In the genomic region with DNA sequence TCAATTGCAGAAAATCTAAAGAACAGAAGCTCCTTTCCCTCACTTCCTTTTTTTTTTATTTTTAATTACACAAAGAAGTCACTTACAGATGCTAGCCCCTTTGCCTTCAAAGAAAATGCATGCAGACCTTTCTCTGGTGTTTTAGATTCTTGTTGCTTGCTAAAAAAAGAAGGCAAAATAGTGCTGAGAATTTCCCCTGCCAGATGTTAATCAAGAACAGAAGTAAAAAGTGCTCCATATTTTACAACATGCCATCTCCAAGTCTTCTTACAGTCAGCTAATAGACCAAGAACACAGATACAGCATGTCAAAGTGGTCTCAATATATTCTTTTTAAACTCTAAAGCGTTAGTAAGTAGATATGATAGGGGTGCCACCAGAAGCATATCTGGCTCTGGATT, we compare ENCODE assay signal across 16 cellular contexts.
DNase-seq lines count a peak whose midpoint lies in the region; ATAC-seq and TF ChIP-seq lines count a peak whose summit lies in the region.
"Had no signal": no experiment of that assay in that cellular context is flagged by ENCODE, and none has a peak within 500 bp of the region (broad histone marks: within the 10 kb centered on the region; RNA-seq: fewer than 3 reads in every experiment).

No MANE protein-coding gene starts in this region.

- TF ChIP-seq EP300 in SK-N-SH (IDR thresholded peaks at IDR 0.05; ENCODE audit: borderline replicate concordance in 1 of 2, low read depth in 1 of 2, low read length in 1 of 2), result no peak

- H2AFZ ChIP-seq in SK-N-SH (ENCODE audit: low read depth) (peak overlapping the region; percentile 19; the same call in 1 of the 2 replicates), IMR-90 (replicated peaks; ENCODE audit: low read length, poor library complexity) (no peak overlapping the region)

- H4K8ac ChIP-seq in IMR-90 (ENCODE audit: low read depth in 2 of 2, low read length in 2 of 2), result no peak overlapping the region

- H4K91ac ChIP-seq in IMR-90 (ENCODE audit: insufficient read depth, low read depth, low read length), result no peak overlapping the region

- WGBS in SK-N-SH (ENCODE audit: low lambda C conversion rate), result 63% methylated on average over 1 of the region's 1 CpG
- no CpG with 5 or more reads among the region's 1 CpG for WGBS in IMR-90 (ENCODE audit: extremely low coverage in 2 of 2, insufficient read length in 1 of 2), 2 experiments

- H3K79me2 ChIP-seq in SK-N-SH (ENCODE audit: insufficient read depth), result no peaks in the 10 kb centered on the region

- H3K4me3 ChIP-seq in SK-N-SH (ENCODE audit: low read depth in 2 of 2, low read length in 1 of 2) (no peak overlapping the region), IMR-90 (ENCODE audit: insufficient read depth, low read depth, low read length) (no peak overlapping the region)
- H3K4me3 ChIP-seq: A549 had no signal

- CTCF ChIA-PET in SK-N-SH (lab: Yijun Ruan, JAX), result no interaction called here
- CTCF ChIA-PET in IMR-90 (lab: Yijun Ruan, JAX), result no interaction called here

- H3K9me3 ChIP-seq in SK-N-SH (peaks cover 10% of the 10 kb centered on the region; the same call in 1 of the 2 replicates), IMR-90 (ENCODE audit: control insufficient read depth, insufficient read depth, low read length) (no peaks in the 10 kb centered on the region)
- H3K9me3 ChIP-seq: A549, Caco-2 had no signal

- no TSS peak for BruUV-seq in IMR-90 (replicated peaks; lab: Mats Ljungman, UMichigan)

- H2BK20ac ChIP-seq in IMR-90 (ENCODE audit: low read depth, low read length), result no peak overlapping the region

- in situ Hi-C loops in IMR-90 (cut with MboI; ENCODE audit: low sequenced_read_pairs), result no loop called here

- H3K27me3 ChIP-seq in SK-N-SH (ENCODE audit: insufficient read depth) (no peaks in the 10 kb centered on the region), IMR-90 (ENCODE audit: control insufficient read depth, insufficient read depth, low read length) (no peaks in the 10 kb centered on the region)

- ATAC-seq in SK-N-SH treated with all-trans-retinoic acid at 6 μM for 48 hours (no peak), IMR-90 (ENCODE audit: low read depth) (no peak)
- ATAC-seq: A549, HepG2 had no signal

- H3K9ac ChIP-seq in SK-N-SH (no peak overlapping the region), IMR-90 (ENCODE audit: low read depth, low read length) (no peak overlapping the region)

- TF ChIP-seq POLR2A in IMR-90 (IDR thresholded peaks at IDR 0.05; ENCODE audit: low read depth, low read length), result no peak

- no peak for DNase-seq in SK-N-SH
- no peak for DNase-seq in IMR-90
- peak; percentile 18 for DNase-seq in fibroblast of gingiva (ENCODE audit: low read depth)
- DNase-seq in retina, result no peak
- DNase-seq in NCI-H446 (lab: John Stamatoyannopoulos, UW), result no peak
- DNase-seq in AG08395 (ENCODE audit: low spot score), result no peak
- DNase-seq: Caco-2; CD4-positive, alpha-beta T cell; GF-D8; GOT3; H9 had no signal

- H3F3A ChIP-seq in SK-N-SH (replicated peaks; ENCODE audit: insufficient read depth), result peaks cover 17% of the 10 kb centered on the region

- no peak overlapping the region for H3K4me2 ChIP-seq in SK-N-SH
- no peak overlapping the region for H3K4me2 ChIP-seq in IMR-90 (ENCODE audit: low read depth, low read length)
- H3K4me2 ChIP-seq: A549 had no signal

- TF ChIP-seq RAD21 in SK-N-SH (IDR thresholded peaks at IDR 0.05; ENCODE audit: low read length) (no peak), IMR-90 (IDR thresholded peaks at IDR 0.05; ENCODE audit: low read length) (no peak)

- no peak overlapping the region for H3K56ac ChIP-seq in IMR-90 (ENCODE audit: extremely low read depth, insufficient read depth, low read length)

- no peak overlapping the region for H2AK5ac ChIP-seq in IMR-90 (ENCODE audit: low read depth, low read length)

- no peak overlapping the region for H2BK15ac ChIP-seq in IMR-90 (ENCODE audit: low read depth, low read length)

- no peak overlapping the region for H2BK5ac ChIP-seq in IMR-90 (ENCODE audit: low read depth, low read length, poor library complexity, severe bottlenecking)

- H4K20me1 ChIP-seq in SK-N-SH (ENCODE audit: insufficient read depth), result no peaks in the 10 kb centered on the region
- H4K20me1 ChIP-seq in IMR-90 (ENCODE audit: insufficient read depth, low read length), result no peaks in the 10 kb centered on the region

- POLR2A ChIA-PET in SK-N-SH (lab: Yijun Ruan, JAX) (no interaction called here), IMR-90 (lab: Charles Lee; ENCODE audit: unreplicated experiment) (no interaction called here)

- TF ChIP-seq CTCF in SK-N-SH (IDR thresholded peaks at IDR 0.05) (no peak), IMR-90 (conservative IDR thresholded peaks at IDR 0.05; ENCODE audit: low read depth, low read length) (no peak)

- no peak overlapping the region for H2AK9ac ChIP-seq in IMR-90 (replicated peaks; ENCODE audit: low read depth, low read length, poor library complexity)

- peaks cover 0 to 7% of the 10 kb centered on the region in 2 experiments; a peak in 3 of 4 replicates for H3K4me1 ChIP-seq in SK-N-SH (ENCODE audit: control insufficient read depth in 1 of 2, insufficient read depth in 2 of 2, low read depth in 1 of 2, low read length in 1 of 2)
- H3K4me1 ChIP-seq in IMR-90 (ENCODE audit: control insufficient read depth, insufficient read depth, low read length), result peaks cover 4% of the 10 kb centered on the region; the same call in 1 of the 2 replicates
- H3K4me1 ChIP-seq: A549, Caco-2 had no signal

- dilution Hi-C loops in IMR-90 (cut with HindIII; ENCODE audit: low sequenced_read_pairs, unreplicated experiment), result no loop called here

- intact Hi-C loops in IMR-90 (cut with micrococcal nuclease), result loop anchor here (10.0 kb wide), 1 partner anchor 134 kb away; no protein-coding TSS in a partner anchor

- H3K36me3 ChIP-seq in SK-N-SH (replicated peaks in 1 of 2; ENCODE audit: control insufficient read depth in 1 of 2, insufficient read depth in 2 of 2, low read length in 1 of 2) (no peaks in the 10 kb centered on the region), IMR-90 (ENCODE audit: control insufficient read depth, insufficient read depth, low read length) (no peaks in the 10 kb centered on the region)

- no peak overlapping the region for H4K5ac ChIP-seq in IMR-90 (ENCODE audit: low read depth, low read length)

- H3K18ac ChIP-seq in IMR-90 (ENCODE audit: low read depth, low read length), result peak overlapping the region; percentile 59; the same call in 1 of the 2 replicates

- H3K27ac ChIP-seq in SK-N-SH (ENCODE audit: low read depth in 2 of 2, low read length in 1 of 2) (peak overlapping the region in 1 of 2 experiments; percentile 68; a peak in 3 of 4 replicates), IMR-90 (ENCODE audit: insufficient read depth, low read length) (no peak overlapping the region)
- H3K27ac ChIP-seq: 22Rv1, A549, C4-2B had no signal

- no peak overlapping the region for H2BK120ac ChIP-seq in IMR-90 (ENCODE audit: low read depth, low read length)

- no peak overlapping the region for H3K14ac ChIP-seq in IMR-90 (replicated peaks; ENCODE audit: low read depth, low read length)

- no peaks in the 10 kb centered on the region for H3K79me1 ChIP-seq in IMR-90 (ENCODE audit: low read depth in 1 of 2, low read length in 2 of 2)

- no peak overlapping the region for H3K23ac ChIP-seq in IMR-90 (ENCODE audit: low read depth, low read length)

- H3K9me2 ChIP-seq in SK-N-SH, result no peaks in the 10 kb centered on the region

- H3K4ac ChIP-seq in IMR-90 (ENCODE audit: low read depth, low read length), result no peak overlapping the region

- no peaks in the 10 kb centered on the region for H3K9me1 ChIP-seq in IMR-90 (ENCODE audit: insufficient read depth, low read length)

TF ChIP-seq in SK-N-SH, 30 proteins besides CTCF, POLR2A, EP300 and RAD21 (continues in another document):
- TF ChIP-seq, protein P1, sequence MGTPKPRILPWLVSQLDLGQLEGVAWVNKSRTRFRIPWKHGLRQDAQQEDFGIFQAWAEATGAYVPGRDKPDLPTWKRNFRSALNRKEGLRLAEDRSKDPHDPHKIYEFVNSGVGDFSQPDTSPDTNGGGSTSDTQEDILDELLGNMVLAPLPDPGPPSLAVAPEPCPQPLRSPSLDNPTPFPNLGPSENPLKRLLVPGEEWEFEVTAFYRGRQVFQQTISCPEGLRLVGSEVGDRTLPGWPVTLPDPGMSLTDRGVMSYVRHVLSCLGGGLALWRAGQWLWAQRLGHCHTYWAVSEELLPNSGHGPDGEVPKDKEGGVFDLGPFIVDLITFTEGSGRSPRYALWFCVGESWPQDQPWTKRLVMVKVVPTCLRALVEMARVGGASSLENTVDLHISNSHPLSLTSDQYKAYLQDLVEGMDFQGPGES (IDR thresholded peaks at IDR 0.05; ENCODE audit: low read depth, low read length), result no peak
- no peak for TF ChIP-seq ELF1 (IDR thresholded peaks at IDR 0.05)
- no peak for TF ChIP-seq TAF1 (IDR thresholded peaks at IDR 0.05; ENCODE audit: borderline replicate concordance, low read depth, low read length)
- no peak for TF ChIP-seq FOXM1 (IDR thresholded peaks at IDR 0.05; ENCODE audit: low read depth)

TF ChIP-seq in SK-N-SH treated with all-trans-retinoic acid at 6 μM for 48 hours, 23 proteins besides CTCF, POLR2A, EP300 and RAD21 (continues in another document):
- TF ChIP-seq ARNTL (CRISPR knock-in tag; IDR thresholded peaks at IDR 0.05; ENCODE audit: borderline replicate concordance, low read depth) (no peak), ZNF70 (CRISPR knock-in tag; IDR thresholded peaks at IDR 0.05) (no peak), ESRRG (CRISPR knock-in tag; IDR thresholded peaks at IDR 0.05) (no peak), RARB (CRISPR knock-in tag; IDR thresholded peaks at IDR 0.05) (no peak), ISL1 (CRISPR knock-in tag; IDR thresholded peaks at IDR 0.05) (no peak)

TF ChIP-seq in IMR-90, 13 proteins besides CTCF, POLR2A, EP300 and RAD21:
- TF ChIP-seq CEBPB (IDR thresholded peaks at IDR 0.05; ENCODE audit: low read depth, low read length), result no peak
